ENCODE assay signal across 8 cellular contexts in the genomic region with DNA sequence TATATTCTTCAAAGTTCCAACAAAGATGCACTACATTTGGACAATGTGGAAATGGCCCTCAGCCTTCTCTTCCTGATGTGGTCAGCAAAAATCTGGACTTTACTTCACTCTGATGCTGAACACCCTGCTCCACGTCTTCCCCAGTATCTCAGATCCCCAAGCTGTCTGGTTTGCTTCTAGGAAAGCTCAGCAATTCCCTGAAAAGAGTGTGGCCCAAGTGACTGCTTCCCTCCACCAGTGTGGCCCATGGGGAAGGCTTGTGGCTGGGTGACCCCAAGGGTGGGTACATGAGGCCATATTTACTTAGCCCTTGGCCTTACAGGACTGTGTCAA. TPM values are rescaled to one million over a fixed set of nuclear protein-coding genes. Genes with fewer than 3 reads are reported as not detected.
DNase-seq lines count a peak whose midpoint lies in the region; ATAC-seq, FAIRE-seq and TF ChIP-seq lines count a peak whose summit lies in the region.
"Not testable (repeated sequence)": the region's sequence is repeated elsewhere in the genome, so short reads cannot be mapped to it uniquely, and the experiment has no call there.
"Had no signal": no experiment of that assay in that cellular context is flagged by ENCODE, and none has a peak within 500 bp of the region (broad histone marks: within the 10 kb centered on the region; RNA-seq: fewer than 3 reads in every experiment).

No MANE protein-coding gene starts in this region.

- H3K23ac ChIP-seq in H1 (ENCODE audit: insufficient read length) = not testable (repeated sequence)

- H3K27ac ChIP-seq in GM23248 = peak overlapping the region; percentile 40
- H3K27ac ChIP-seq in H1 (ENCODE audit: low read depth, low read length) = not testable (repeated sequence)
- H3K27ac ChIP-seq in left ventricle myocardium inferior (replicated peaks) = peak overlapping the region; percentile 63
- H3K27ac ChIP-seq in lower lobe of right lung = peak overlapping the region; percentile 73
- peak overlapping the region; percentile 10 for H3K27ac ChIP-seq in psoas muscle
- H3K27ac ChIP-seq in thoracic aorta = peak overlapping the region; percentile 69 to 80

- H3K23me2 ChIP-seq in H1 (ENCODE audit: low read depth, low read length) = not testable (repeated sequence)

- H4K20me1 ChIP-seq in GM23248 (ENCODE audit: insufficient read depth); H1 (replicated peaks in 1 of 2; ENCODE audit: control insufficient read depth in 1 of 2, insufficient read depth in 2 of 2, low read length in 2 of 2): not testable (repeated sequence)

- H3K4me2 ChIP-seq in GM23248 (ENCODE audit: unreplicated experiment) = peak overlapping the region; percentile 11
- H3K4me2 ChIP-seq in H1 (ENCODE audit: insufficient read depth in 1 of 2, low read depth in 2 of 2, low read length in 2 of 2) = not testable (repeated sequence)

- 43 to 60% methylated on average over 1 of the region's 1 CpG for WGBS in GM23248 (ENCODE audit: low coverage in 1 of 2, low lambda C conversion rate in 2 of 2, missing lambda C conversion rate in 2 of 2), 2 experiments
- 63% methylated on average over 1 of the region's 1 CpG; no CpG with 5 or more reads in 1 of the 2 experiments for WGBS in H1 (ENCODE audit: extremely low coverage in 1 of 2, insufficient coverage in 1 of 2, insufficient read length in 1 of 2, insufficient replicate concordance in 2 of 2, low coverage in 1 of 2, low lambda C conversion rate in 2 of 2, missing lambda C conversion rate in 1 of 2), 2 experiments
- WGBS in psoas muscle, 3 donors = 25 to 47% (median 36%) methylated on average over 1 of the region's 1 CpG

- H3K4me1 ChIP-seq in GM23248 (ENCODE audit: insufficient read depth) (peaks cover 16% of the 10 kb centered on the region), lower lobe of right lung (peaks cover 22% of the 10 kb centered on the region), thoracic aorta (ENCODE audit: control insufficient read depth in 1 of 2, low read depth in 2 of 2) (peaks cover 9 to 23% of the 10 kb centered on the region in 2 donors)
- not testable (repeated sequence) for H3K4me1 ChIP-seq in H1 (replicated peaks in 1 of 4; ENCODE audit: control insufficient read depth in 3 of 4, insufficient read depth in 4 of 4, low read length in 3 of 4); left ventricle myocardium inferior; psoas muscle

- TF ChIP-seq RAD21 in H1 (IDR thresholded peaks at IDR 0.05 in 1 of 2, conservative IDR thresholded peaks at IDR 0.05 in 1 of 2; ENCODE audit: low read depth in 2 of 2, low read length in 2 of 2) = not testable (repeated sequence)

- H3K14ac ChIP-seq in H1 (ENCODE audit: insufficient read length) = not testable (repeated sequence)

- not testable (repeated sequence) for H2AK5ac ChIP-seq in H1 (ENCODE audit: low read depth, low read length)

- H2BK15ac ChIP-seq in H1 (ENCODE audit: low read length) = not testable (repeated sequence)

- ATAC-seq in SK-N-SH treated with all-trans-retinoic acid at 6 μM for 48 hours (peak; percentile 24; the same call in 1 of the 3 replicates), lower lobe of right lung (peak in 1 of 2 donors; percentile 11)
- not testable (repeated sequence) for ATAC-seq in psoas muscle; thoracic aorta (ENCODE audit: insufficient number of reproducible peaks, low FRiP score, low read depth)

- H3K18ac ChIP-seq in H1 (ENCODE audit: extremely low read depth, low read length) = not testable (repeated sequence)

- H4K91ac ChIP-seq in H1 (replicated peaks; ENCODE audit: insufficient read length, low read length) = not testable (repeated sequence)

- H3K36me3 ChIP-seq in GM23248 (ENCODE audit: low read depth); H1 (ENCODE audit: control insufficient read depth in 2 of 4, insufficient read depth in 4 of 4, low read length in 3 of 4); left ventricle myocardium inferior; psoas muscle (ENCODE audit: insufficient read depth in 1 of 2, low read depth in 1 of 2); thoracic aorta: not testable (repeated sequence)
- peaks cover 15% of the 10 kb centered on the region for H3K36me3 ChIP-seq in lower lobe of right lung

- in situ Hi-C loops in GM23248 (cut with MboI) = not testable (repeated sequence)

- not testable (repeated sequence) for H3K56ac ChIP-seq in H1 (replicated peaks; ENCODE audit: insufficient read length, low read depth, low read length)

- not testable (repeated sequence) for H2BK20ac ChIP-seq in H1 (ENCODE audit: low read length)

- peak overlapping the region; percentile 51 for H3K9ac ChIP-seq in GM23248
- H3K9ac ChIP-seq in H1 (replicated peaks in 1 of 4; ENCODE audit: extremely low read depth in 1 of 4, low read depth in 3 of 4, low read length in 3 of 4) = not testable (repeated sequence)

- not testable (repeated sequence) for H2BK120ac ChIP-seq in H1 (replicated peaks; ENCODE audit: low read depth, low read length)

- H3K9me2 ChIP-seq in GM23248 (ENCODE audit: insufficient read depth) = not testable (repeated sequence)

- not testable (repeated sequence) for DNase-seq in GM23248; H1 (ENCODE audit: low read depth in 1 of 2, low spot score in 2 of 2); left ventricle myocardium inferior; lower lobe of right lung; psoas muscle; thoracic aorta (ENCODE audit: low spot score)

- TF ChIP-seq EP300 in H1 (IDR thresholded peaks at IDR 0.05; ENCODE audit: borderline replicate concordance in 1 of 2, low read depth in 2 of 2, low read length in 2 of 2) = not testable (repeated sequence)

- POLR2A ChIA-PET in H1 (lab: Charles Lee; ENCODE audit: partially characterized antibody) = not testable (repeated sequence)

- not testable (repeated sequence) for TF ChIP-seq CTCF in H1 (IDR thresholded peaks at IDR 0.05; ENCODE audit: control extremely low read depth in 1 of 3, insufficient read depth in 1 of 3, low read depth in 1 of 3, low read length in 3 of 3); left ventricle myocardium inferior (IDR thresholded peaks at IDR 0.05; ENCODE audit: borderline replicate concordance); lower lobe of right lung (IDR thresholded peaks at IDR 0.05); psoas muscle (IDR thresholded peaks at IDR 0.05); thoracic aorta (IDR thresholded peaks at IDR 0.05)

- not testable (repeated sequence) for H4K5ac ChIP-seq in H1 (ENCODE audit: insufficient read length, low read depth, low read length)

- not testable (repeated sequence) for H2BK5ac ChIP-seq in H1 (ENCODE audit: low read depth, low read length)

- not testable (repeated sequence) for H3K4ac ChIP-seq in H1 (replicated peaks; ENCODE audit: insufficient read length, low read depth, low read length)

- peak; percentile 7 for FAIRE-seq in H1 (lab: Jason Lieb, UNC)

- intact Hi-C loops in left ventricle myocardium inferior (cut with micrococcal nuclease); lower lobe of right lung (cut with DNase I); psoas muscle (cut with DNase I): not testable (repeated sequence)

- H4K8ac ChIP-seq in H1 (ENCODE audit: extremely low read depth, insufficient read depth, low read length) = not testable (repeated sequence)

- H3K27me3 ChIP-seq in GM23248 (replicated peaks; ENCODE audit: insufficient read depth); H1 (replicated peaks in 1 of 4; ENCODE audit: control insufficient read depth in 3 of 4, extremely low read depth in 1 of 4, insufficient read depth in 3 of 4, low read length in 3 of 4); left ventricle myocardium inferior (ENCODE audit: low read depth); lower lobe of right lung (ENCODE audit: low read depth); psoas muscle (ENCODE audit: insufficient read depth in 3 of 3, low read length in 2 of 3); thoracic aorta (replicated peaks; ENCODE audit: insufficient read depth): not testable (repeated sequence)

- H2AFZ ChIP-seq in GM23248 = peak overlapping the region; percentile 73; the same call in 1 of the 2 replicates
- H2AFZ ChIP-seq in H1 (ENCODE audit: low read length) = not testable (repeated sequence)

- H3F3A ChIP-seq in GM23248 (ENCODE audit: insufficient read depth) = not testable (repeated sequence)

- H3K79me2 ChIP-seq in GM23248 (ENCODE audit: insufficient read depth); H1 (ENCODE audit: control insufficient read depth in 1 of 2, insufficient read depth in 2 of 2, low read length in 2 of 2): not testable (repeated sequence)

- not testable (repeated sequence) for H3K9me3 ChIP-seq in GM23248 (ENCODE audit: low read depth); H1 (ENCODE audit: insufficient read depth in 2 of 2, low read depth in 1 of 2, low read length in 1 of 2); left ventricle myocardium inferior (replicated peaks); lower lobe of right lung; psoas muscle; thoracic aorta

- H3K79me1 ChIP-seq in H1 (ENCODE audit: low read depth, low read length) = not testable (repeated sequence)

- H2BK12ac ChIP-seq in H1 (ENCODE audit: low read depth, low read length) = not testable (repeated sequence)

- H3K4me3 ChIP-seq in GM23248; H1 (ENCODE audit: extremely low read depth in 1 of 4, insufficient read depth in 2 of 4, low read depth in 3 of 4, low read length in 4 of 4); left ventricle myocardium inferior; lower lobe of right lung; psoas muscle; thoracic aorta: not testable (repeated sequence)

- not testable (repeated sequence) for TF ChIP-seq POLR2A in H1 (IDR thresholded peaks at IDR 0.05; ENCODE audit: control extremely low read depth in 1 of 2, low read depth in 2 of 2, low read length in 2 of 2)

- CTCF ChIA-PET in H1 (lab: Charles Lee; ENCODE audit: partially characterized antibody) = not testable (repeated sequence)

RNA-seq across cellular contexts. Expression of gene FCGR2A, which starts 8.2 kb away (rescaled TPM):
- not detected in 2 replicates for total RNA-seq in GM23248 (2014; rRNA removed; shearing (Covaris generic))
- not detected in 2 replicates for polyA plus RNA-seq in GM23248 (2016; fragmentation: Nextera tagmentation; extraction: Ambion mirVana)
- total RNA-seq in H1 (2021; fragmentation: NEBNext Ultra II Directional; extraction: Animal tissue kit (Norgen Biotek cat#: 25700)) = 0.55 and 0.71 TPM in 2 replicates
- 0.28 and 0.86 TPM in 2 replicates for polyA plus RNA-seq in H1 (2011; rRNA removed)
- 0.49 TPM for polyA plus RNA-seq in H1 (2011; cell fraction: cytosol; rRNA removed)
- 0.26 TPM for polyA plus RNA-seq in H1 (2011; cell fraction: nucleus; rRNA removed)
- 0.39 to 0.71 TPM (median 0.51 TPM) in 4 replicates for polyA plus RNA-seq in H1 (2012, experiment 1 of 2)
- polyA plus RNA-seq in H1 (2012, experiment 2 of 2) = 0.30 TPM
- 1.6 TPM for polyA plus RNA-seq in H1 (2013, experiment 1 of 2)
- 1.7 TPM for polyA plus RNA-seq in H1 (2013, experiment 2 of 2)
- 0.19 and 0.34 TPM in 2 replicates for polyA minus RNA-seq in H1 (2011; rRNA and poly(A)+ RNA removed)
- not detected for polyA minus RNA-seq in H1 (2011; cell fraction: cytosol; rRNA and poly(A)+ RNA removed)
- not detected for polyA minus RNA-seq in H1 (2011; cell fraction: nucleus; rRNA and poly(A)+ RNA removed)
- total RNA-seq in left ventricle myocardium inferior = 13.0 TPM
- 223 TPM for total RNA-seq in lower lobe of right lung
- 10 to 100 TPM in 1 of 4 donors, 1 to 10 TPM in 3; 6.6 to 11.6 (median 7.3) TPM for total RNA-seq in psoas muscle
- polyA plus RNA-seq in psoas muscle = 1 to 10 TPM; 1.1 to 2.5 (median 1.2) TPM
- total RNA-seq in thoracic aorta = 100 to 1,000 TPM; 113 to 169 TPM

RNA-seq across cellular contexts. Expression of gene HSPA6, which starts 10.9 kb away (rescaled TPM):
- total RNA-seq in GM23248 (2014; rRNA removed; shearing (Covaris generic)) = not detected in 2 replicates
- 0.13 and 0.23 TPM in 2 replicates for polyA plus RNA-seq in GM23248 (2016; fragmentation: Nextera tagmentation; extraction: Ambion mirVana)
- total RNA-seq in H1 (2021; fragmentation: NEBNext Ultra II Directional; extraction: Animal tissue kit (Norgen Biotek cat#: 25700)) = 0.15 and 0.17 TPM in 2 replicates
- 0.05 and 0.06 TPM in 2 replicates for polyA plus RNA-seq in H1 (2011; rRNA removed)
- 0.05 TPM for polyA plus RNA-seq in H1 (2011; cell fraction: cytosol; rRNA removed)
- not detected for polyA plus RNA-seq in H1 (2011; cell fraction: nucleus; rRNA removed)
- 0.11 to 0.15 TPM in 2 of 4 replicates, not detected in the others for polyA plus RNA-seq in H1 (2012, experiment 1 of 2)
- 0.08 TPM for polyA plus RNA-seq in H1 (2012, experiment 2 of 2)
- not detected for polyA plus RNA-seq in H1 (2013, experiment 1 of 2)
- polyA plus RNA-seq in H1 (2013, experiment 2 of 2) = not detected
- polyA minus RNA-seq in H1 (2011; rRNA and poly(A)+ RNA removed) = not detected in 2 replicates
- not detected for polyA minus RNA-seq in H1 (2011; cell fraction: cytosol; rRNA and poly(A)+ RNA removed)
- polyA minus RNA-seq in H1 (2011; cell fraction: nucleus; rRNA and poly(A)+ RNA removed) = 0.30 TPM
- total RNA-seq in left ventricle myocardium inferior = 0.58 TPM
- total RNA-seq in lower lobe of right lung = 13.0 TPM
- total RNA-seq in psoas muscle = 10 to 100 TPM in 1 of 4 donors, 1 to 10 TPM in 2, under 1 TPM in 1; 0.49 to 37.7 (median 5.7) TPM
- under 1 TPM; 0.32 to 0.98 (median 0.85) TPM for polyA plus RNA-seq in psoas muscle
- total RNA-seq in thoracic aorta = 10 to 100 TPM in 1 of 2 donors, 1 to 10 TPM in 1; 7.7 to 11.9 TPM

RNA-seq across cellular contexts. Expression of gene FCGR3A, which starts 36.2 kb away (rescaled TPM):
- not detected in 2 replicates for total RNA-seq in GM23248 (2014; rRNA removed; shearing (Covaris generic))
- polyA plus RNA-seq in GM23248 (2016; fragmentation: Nextera tagmentation; extraction: Ambion mirVana) (not detected in 2 replicates), H1 (2011; rRNA removed) (not detected in 2 replicates), psoas muscle (1 to 10 TPM; 1.8 to 4.7 (median 2.1) TPM)
- total RNA-seq in H1 (2021; fragmentation: NEBNext Ultra II Directional; extraction: Animal tissue kit (Norgen Biotek cat#: 25700)) = not detected in 2 replicates
- polyA plus RNA-seq in H1 (2011; cell fraction: cytosol; rRNA removed) = not detected
- polyA plus RNA-seq in H1 (2011; cell fraction: nucleus; rRNA removed) = not detected
- not detected in 4 replicates for polyA plus RNA-seq in H1 (2012, experiment 1 of 2)
- not detected for polyA plus RNA-seq in H1 (2012, experiment 2 of 2)
- polyA plus RNA-seq in H1 (2013, experiment 1 of 2) = not detected
- polyA plus RNA-seq in H1 (2013, experiment 2 of 2) = not detected
- polyA minus RNA-seq in H1 (2011; rRNA and poly(A)+ RNA removed) = not detected in 2 replicates
- polyA minus RNA-seq in H1 (2011; cell fraction: cytosol; rRNA and poly(A)+ RNA removed) = not detected
- polyA minus RNA-seq in H1 (2011; cell fraction: nucleus; rRNA and poly(A)+ RNA removed) = not detected
- total RNA-seq in left ventricle myocardium inferior (15.0 TPM), lower lobe of right lung (323 TPM), psoas muscle (10 to 100 TPM in 1 of 4 donors, 1 to 10 TPM in 3; 1.8 to 11.4 (median 8.1) TPM), thoracic aorta (10 to 100 TPM; 41.2 to 46.8 TPM)
- polyA plus RNA-seq: A549 had no signal
